Comparison of ENCODE assay signal across 8 cellular contexts in the genomic region with DNA sequence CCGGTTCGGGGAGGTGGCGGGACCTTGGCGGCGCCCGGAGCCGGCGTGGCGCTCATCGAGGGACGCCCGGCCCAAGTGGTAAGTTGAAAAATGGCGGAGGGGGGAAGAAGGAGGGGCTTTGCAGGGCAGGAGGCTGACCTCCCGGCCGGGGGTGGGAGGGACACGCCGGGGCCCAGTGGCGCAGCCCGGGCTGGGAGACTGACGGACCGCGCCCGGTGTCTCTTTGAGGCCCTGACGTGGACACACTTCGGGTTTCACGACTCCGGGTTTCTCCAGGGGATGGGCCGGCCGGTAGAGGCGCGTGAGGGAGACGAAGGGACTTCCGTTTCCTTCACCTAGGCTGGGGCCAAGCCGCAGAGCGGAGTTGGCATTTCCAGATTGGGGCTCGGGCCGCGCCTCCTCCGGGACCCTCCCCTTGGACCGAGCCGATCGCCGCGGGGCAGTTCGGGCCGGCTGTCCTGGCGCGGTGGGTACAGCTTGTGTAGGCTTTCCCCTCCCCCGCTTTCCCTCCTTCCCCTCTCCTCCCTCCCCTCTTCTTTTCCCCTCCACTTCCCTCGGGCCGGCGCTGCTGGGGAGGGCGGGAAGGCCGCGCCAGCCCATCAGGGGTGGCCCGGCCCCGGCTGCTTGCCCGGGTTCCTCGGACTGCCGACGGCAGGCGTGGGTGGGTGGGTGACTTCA. TPM values are rescaled to one million over a fixed set of nuclear protein-coding genes. Genes with fewer than 3 reads are reported as not detected.
A peak's percentile ranks its signal among the peaks of the same experiment; 100 is the strongest.
DNase-seq lines count a peak whose midpoint lies in the region; ATAC-seq and TF ChIP-seq lines count a peak whose summit lies in the region.

Gene XIAP, plus strand, starts transcription at position 226 of the 678 bp plus-strand sequence. CDS start 25,610 bp downstream, outside the sequence.

- H3K4me2 ChIP-seq in OCI-LY3 (ENCODE audit: low read length), result peak within 1 kb of the TSS; percentile 80

- H3K9me3 ChIP-seq in OCI-LY3 (ENCODE audit: insufficient read depth, low read length) (no peaks in the 10 kb centered on the region), mucosa of descending colon (no peaks in the 10 kb centered on the region)

- ATAC-seq in GM19438 (IDR thresholded peaks at IDR 0.05; ENCODE audit: low read depth, unreplicated experiment) (peak; percentile 64), HG03571 (IDR thresholded peaks at IDR 0.05; ENCODE audit: unreplicated experiment) (peak; percentile 75), mucosa of descending colon (peak; percentile 95)

- H3K36me3 ChIP-seq in OCI-LY3 (replicated peaks; ENCODE audit: low read depth, low read length), result no peaks in the 10 kb centered on the region
- no peaks in the 10 kb centered on the region for H3K36me3 ChIP-seq in mucosa of descending colon (ENCODE audit: low read depth)

- peak within 1 kb of the TSS; percentile 99 for H3K9ac ChIP-seq in OCI-LY3 (ENCODE audit: low read length)

- peaks cover 49% of the 10 kb centered on the region for H3K79me2 ChIP-seq in OCI-LY3 (ENCODE audit: low read length)

- H3K4me1 ChIP-seq in OCI-LY3 (ENCODE audit: low read length) (peaks cover 13% of the 10 kb centered on the region; the same call in 1 of the 2 replicates), mucosa of descending colon (ENCODE audit: low read depth) (peaks cover 3% of the 10 kb centered on the region)

- DNase-seq in COLO668 (lab: John Stamatoyannopoulos, UW; ENCODE audit: unreplicated experiment), result peak; percentile 86
- DNase-seq in activated T-cell treated with anti-CD3 and anti-CD28 coated beads for 24 hours (ENCODE audit: low read depth), result peak; percentile 51
- DNase-seq in epithelial cell of esophagus (ENCODE audit: low read depth), result peak; percentile 85
- peak; percentile 80 to 90 (median 86) for DNase-seq in mucosa of descending colon
- peak; percentile 2 to 28 for DNase-seq in stimulated activated CD8-positive, alpha-beta memory T cell treated with anti-CD3 and anti-CD28 coated beads, Interleukin-4, amount 100 ng/mL, for 4 hours (ENCODE audit: low read depth in 2 of 2, low spot score in 1 of 2)

- no peaks in the 10 kb centered on the region for H4K20me1 ChIP-seq in OCI-LY3 (ENCODE audit: insufficient read depth, low read length)

- no peak; the same call in 1 of the 2 replicates for TF ChIP-seq CTCF in OCI-LY3 (IDR thresholded peaks at IDR 0.05; ENCODE audit: low read depth, low read length)
- peak; percentile 7 for TF ChIP-seq CTCF in epithelial cell of esophagus (IDR thresholded peaks at IDR 0.05; ENCODE audit: insufficient read depth, low read depth, low read length, missing control alignments)
- TF ChIP-seq CTCF in mucosa of descending colon (IDR thresholded peaks at IDR 0.05), result no peak

- H3K27ac ChIP-seq in OCI-LY3 (ENCODE audit: low read length), result peak within 1 kb of the TSS; percentile 93

- H3K27me3 ChIP-seq in OCI-LY3 (ENCODE audit: low read depth, low read length), result no peaks in the 10 kb centered on the region

- intact Hi-C loops in mucosa of descending colon (cut with DNase I, micrococcal nuclease), result no loop called here

- H3K4me3 ChIP-seq in OCI-LY3 (ENCODE audit: low read length) (peak within 1 kb of the TSS; percentile 96), epithelial cell of esophagus (ENCODE audit: low read length) (peak within 1 kb of the TSS; percentile 67), mucosa of descending colon (peak within 1 kb of the TSS; percentile 41)

- H2AFZ ChIP-seq in OCI-LY3 (ENCODE audit: low read depth, low read length), result peak within 1 kb of the TSS; percentile 68

RNA-seq across cellular contexts. Expression of gene XIAP, which starts in this region (rescaled TPM):
- 10 to 100 TPM; 72.4 to 82.2 (median 73.9) TPM for total RNA-seq in mucosa of descending colon

Comparison
In these comparisons a context has a peak if more than half of its experiments do, and no peak if none do; other contexts are left out.
1. Peak in every context shown above with its lines: DNase-seq, ATAC-seq, H3K4me3 ChIP-seq and H3K27ac ChIP-seq.
2. DNase-seq: peak in every context shown above with its lines; median percentile 86 in COLO668; 86 in mucosa of descending colon; 85 in epithelial cell of esophagus; 51 in activated T-cell treated with anti-CD3 and anti-CD28 coated beads for 24 hours; 15 in stimulated activated CD8-positive, alpha-beta memory T cell treated with anti-CD3 and anti-CD28 coated beads, Interleukin-4, amount 100 ng/mL, for 4 hours.
3. H3K4me3 ChIP-seq: peak in every context shown above with its lines; median percentile 96 in OCI-LY3; 67 in epithelial cell of esophagus; 41 in mucosa of descending colon.